ENCODE assay signal across 1 cellular context in the genomic region with DNA sequence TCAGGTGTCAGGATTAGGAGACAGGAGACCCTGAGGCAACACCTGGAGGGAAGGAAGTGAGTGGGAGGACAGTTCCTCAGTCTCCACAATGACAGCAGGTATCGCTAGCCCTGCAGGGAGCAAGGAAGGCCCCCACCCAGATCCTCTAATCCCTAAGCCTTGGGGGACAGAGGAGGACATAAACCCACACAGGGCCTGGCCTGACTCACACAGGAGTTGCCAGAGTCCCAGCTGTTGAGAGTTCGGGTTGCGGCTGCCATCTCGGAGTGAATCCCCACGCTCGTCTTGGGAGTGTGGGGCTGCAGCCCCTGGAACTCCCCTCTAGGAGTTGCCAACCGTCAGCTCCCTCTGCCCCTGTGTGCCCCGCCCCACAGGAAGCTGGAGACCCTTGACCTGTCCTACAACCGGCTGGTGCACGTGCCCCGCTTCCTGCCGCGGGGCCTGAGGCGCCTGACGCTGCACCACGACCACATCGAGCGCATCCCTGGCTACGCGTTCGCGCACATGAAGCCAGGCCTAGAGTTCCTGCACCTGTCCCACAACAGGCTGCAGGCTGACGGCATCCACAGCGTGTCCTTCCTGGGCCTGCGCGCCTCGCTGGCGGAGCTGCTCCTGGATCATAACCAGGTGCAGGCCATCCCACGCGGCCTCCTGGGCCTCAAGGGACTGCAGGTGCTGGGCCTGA.
TF ChIP-seq lines count a peak whose summit lies in the region.

No MANE protein-coding gene starts in this region.

TF ChIP-seq in IMR-90, 13 proteins besides CTCF, POLR2A, EP300 and RAD21:
- TF ChIP-seq MAFK (IDR thresholded peaks at IDR 0.05; ENCODE audit: low read depth, low read length) (no peak), MAZ (IDR thresholded peaks at IDR 0.05; ENCODE audit: borderline replicate concordance, low read depth, low read length) (no peak), RCOR1 (IDR thresholded peaks at IDR 0.05; ENCODE audit: insufficient replicate concordance, low read length) (no peak), RFX5 (IDR thresholded peaks at IDR 0.05; ENCODE audit: low read depth, low read length) (no peak), MXI1 (IDR thresholded peaks at IDR 0.05; ENCODE audit: borderline replicate concordance, low read depth, low read length) (no peak), CHD1 (IDR thresholded peaks at IDR 0.05; ENCODE audit: low read depth, low read length) (no peak), CEBPB (IDR thresholded peaks at IDR 0.05; ENCODE audit: low read depth, low read length) (no peak), SMC3 (IDR thresholded peaks at IDR 0.05; ENCODE audit: low read depth, low read length) (no peak), NFE2L2 (IDR thresholded peaks at IDR 0.05; ENCODE audit: low read depth, low read length) (no peak), FOS (IDR thresholded peaks at IDR 0.05; ENCODE audit: low read depth, low read length) (no peak), BHLHE40 (IDR thresholded peaks at IDR 0.05; ENCODE audit: low read depth, low read length) (no peak)
- TF ChIP-seq, protein P1, sequence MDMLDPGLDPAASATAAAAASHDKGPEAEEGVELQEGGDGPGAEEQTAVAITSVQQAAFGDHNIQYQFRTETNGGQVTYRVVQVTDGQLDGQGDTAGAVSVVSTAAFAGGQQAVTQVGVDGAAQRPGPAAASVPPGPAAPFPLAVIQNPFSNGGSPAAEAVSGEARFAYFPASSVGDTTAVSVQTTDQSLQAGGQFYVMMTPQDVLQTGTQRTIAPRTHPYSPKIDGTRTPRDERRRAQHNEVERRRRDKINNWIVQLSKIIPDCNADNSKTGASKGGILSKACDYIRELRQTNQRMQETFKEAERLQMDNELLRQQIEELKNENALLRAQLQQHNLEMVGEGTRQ (IDR thresholded peaks at IDR 0.05; ENCODE audit: low read depth, low read length): no peak
- TF ChIP-seq, protein P2, sequence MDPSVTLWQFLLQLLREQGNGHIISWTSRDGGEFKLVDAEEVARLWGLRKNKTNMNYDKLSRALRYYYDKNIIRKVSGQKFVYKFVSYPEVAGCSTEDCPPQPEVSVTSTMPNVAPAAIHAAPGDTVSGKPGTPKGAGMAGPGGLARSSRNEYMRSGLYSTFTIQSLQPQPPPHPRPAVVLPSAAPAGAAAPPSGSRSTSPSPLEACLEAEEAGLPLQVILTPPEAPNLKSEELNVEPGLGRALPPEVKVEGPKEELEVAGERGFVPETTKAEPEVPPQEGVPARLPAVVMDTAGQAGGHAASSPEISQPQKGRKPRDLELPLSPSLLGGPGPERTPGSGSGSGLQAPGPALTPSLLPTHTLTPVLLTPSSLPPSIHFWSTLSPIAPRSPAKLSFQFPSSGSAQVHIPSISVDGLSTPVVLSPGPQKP (IDR thresholded peaks at IDR 0.05; ENCODE audit: borderline replicate concordance, low read depth, low read length): no peak
